ENCODE assay signal across 25 cellular contexts in the genomic region with DNA sequence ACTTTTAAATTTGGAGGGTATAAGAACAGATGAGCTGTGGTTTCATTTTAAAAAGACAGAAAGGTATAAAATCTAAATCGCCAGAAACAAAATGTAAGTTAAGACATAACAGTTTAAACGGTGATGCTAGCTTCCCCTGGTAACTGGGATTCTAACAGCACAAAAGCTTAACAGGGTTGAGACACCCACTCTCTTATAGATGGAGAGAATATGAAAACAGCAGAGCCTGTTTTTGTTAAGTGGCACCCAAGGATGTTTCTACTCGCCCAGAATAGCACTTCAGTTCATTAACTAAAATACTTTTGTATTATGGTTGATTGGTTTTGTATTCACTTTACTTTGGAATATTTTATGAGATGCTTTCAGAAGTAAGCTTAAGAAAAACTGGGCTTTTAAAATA.
DNase-seq lines count a peak whose midpoint lies in the region; ATAC-seq and TF ChIP-seq lines count a peak whose summit lies in the region.
"Had no signal": no experiment of that assay in that cellular context is flagged by ENCODE, and none has a peak within 500 bp of the region (broad histone marks: within the 10 kb centered on the region; RNA-seq: fewer than 3 reads in every experiment).

No MANE protein-coding gene starts in this region.

- H3K4me3 Mint-ChIP-seq in nephron: no peak overlapping the region
- H3K4me3 Mint-ChIP-seq: activated CD4-positive, alpha-beta memory T cell treated with anti-CD3 and anti-CD28 coated beads, Interleukin-2, amount 10 ng/mL, durations not matched to agents 7 days and 5 days; activated naive CD4-positive, alpha-beta T cell treated with anti-CD3 and anti-CD28 coated beads for 36 hours; immature natural killer cell had no signal

- H3K27me3 Mint-ChIP-seq in nephron (ENCODE audit: low read depth): peaks cover 4% of the 10 kb centered on the region
- H3K27me3 Mint-ChIP-seq: activated CD4-positive, alpha-beta memory T cell treated with anti-CD3 and anti-CD28 coated beads, Interleukin-2, amount 10 ng/mL, durations not matched to agents 7 days and 5 days had no signal

- H3K4me2 ChIP-seq in PC-9: no peak overlapping the region

- H3K27ac ChIP-seq in heart right ventricle: peak overlapping the region in 7 of 10 donors; percentile 33 to 67 (median 51)
- H3K27ac ChIP-seq in right atrium auricular region: peak overlapping the region in 1 of 2 donors; percentile 49
- no peak overlapping the region for H3K27ac ChIP-seq in PC-9
- H3K27ac ChIP-seq in uterus: peak overlapping the region; percentile 34
- H3K27ac ChIP-seq: brain microvascular endothelial cell, pancreas had no signal

- CTCF ChIA-PET in PC-9 (lab: Charles Lee): interaction anchor here (0.7 kb wide), 1 partner anchor 685 kb away, joined by 3 read pairs; no protein-coding TSS in a partner anchor

- no peaks in the 10 kb centered on the region for H4K20me1 ChIP-seq in PC-9 (ENCODE audit: insufficient read depth)

- no peak for DNase-seq in heart right ventricle
- DNase-seq in right atrium auricular region (ENCODE audit: low spot score): no peak
- DNase-seq in PC-9: no peak
- DNase-seq in uterus: no peak
- no peak for DNase-seq in NCI-H774 (lab: John Stamatoyannopoulos, UW)
- DNase-seq in anterior cingulate cortex (lab: John Stamatoyannopoulos, UW): no peak
- no peak for DNase-seq in HUDEP-2 (lab: John Stamatoyannopoulos, UW; ENCODE audit: unreplicated experiment in 76 of 76)
- DNase-seq: activated CD4-positive, alpha-beta memory T cell treated with anti-CD3 and anti-CD28 coated beads, Interleukin-2, amount 10 ng/mL, durations not matched to agents 7 days and 5 days; activated naive CD4-positive, alpha-beta T cell treated with anti-CD3 and anti-CD28 coated beads for 36 hours; brain microvascular endothelial cell; Calu3; CD4-positive, CD25-positive, alpha-beta regulatory T cell; cerebellar nuclear complex; gastrocnemius medialis; GOT3; immature natural killer cell; left colon; mammary epithelial cell; NCI-H1930; NCI-H524; pancreas; retina; stimulated activated CD4-positive, alpha-beta T cell treated with anti-CD3 and anti-CD28 coated beads, Interleukin-4, amount 100 ng/mL, for 1 hour had no signal

- BruUV-seq in PC-9 (replicated peaks; lab: Mats Ljungman, UMichigan): no TSS peak

- no peaks in the 10 kb centered on the region for H3K36me3 ChIP-seq in heart right ventricle
- H3K36me3 ChIP-seq in right atrium auricular region: no peaks in the 10 kb centered on the region
- H3K36me3 ChIP-seq in PC-9 (ENCODE audit: low read depth): no peaks in the 10 kb centered on the region
- H3K36me3 ChIP-seq in uterus: no peaks in the 10 kb centered on the region
- H3K36me3 ChIP-seq: brain microvascular endothelial cell, gastrocnemius medialis, pancreas had no signal

- H3K9me2 ChIP-seq in PC-9 (ENCODE audit: insufficient read depth): no peaks in the 10 kb centered on the region

- no peaks in the 10 kb centered on the region for H3K36me3 Mint-ChIP-seq in nephron (ENCODE audit: low read depth)
- H3K36me3 Mint-ChIP-seq: CD4-positive, CD25-positive, alpha-beta regulatory T cell; immature natural killer cell had no signal

- intact Hi-C loops in heart right ventricle (cut with DNase I): no loop called here
- intact Hi-C loops in PC-9 (cut with micrococcal nuclease; ENCODE audit: unreplicated experiment): no loop called here
- intact Hi-C loops in uterus (cut with DNase I; ENCODE audit: low total_unique reads): no loop called here

- TF ChIP-seq POLR2A in uterus (IDR thresholded peaks at IDR 0.05): no peak

- H3K4me1 Mint-ChIP-seq in nephron: peaks cover 23% of the 10 kb centered on the region
- H3K4me1 Mint-ChIP-seq: activated CD4-positive, alpha-beta memory T cell treated with anti-CD3 and anti-CD28 coated beads, Interleukin-2, amount 10 ng/mL, durations not matched to agents 7 days and 5 days; CD4-positive, CD25-positive, alpha-beta regulatory T cell; immature natural killer cell had no signal

- peak in 1 of 8 donors; percentile 28 for ATAC-seq in heart right ventricle
- ATAC-seq: gastrocnemius medialis, K562, left colon, pancreas had no signal

- no peaks in the 10 kb centered on the region for H3K9me3 Mint-ChIP-seq in nephron
- H3K9me3 Mint-ChIP-seq: activated CD4-positive, alpha-beta memory T cell treated with anti-CD3 and anti-CD28 coated beads, Interleukin-2, amount 10 ng/mL, durations not matched to agents 7 days and 5 days; activated naive CD4-positive, alpha-beta T cell treated with anti-CD3 and anti-CD28 coated beads for 36 hours; CD4-positive, CD25-positive, alpha-beta regulatory T cell had no signal

- peaks cover 0 to 15% (median 0%) of the 10 kb centered on the region in 9 donors for H3K4me1 ChIP-seq in heart right ventricle
- no peaks in the 10 kb centered on the region for H3K4me1 ChIP-seq in right atrium auricular region
- H3K4me1 ChIP-seq in PC-9 (replicated peaks; ENCODE audit: insufficient read depth): no peaks in the 10 kb centered on the region
- H3K4me1 ChIP-seq in uterus: no peaks in the 10 kb centered on the region
- H3K4me1 ChIP-seq: pancreas had no signal

- H3K27me3 ChIP-seq in heart right ventricle (no peaks in the 10 kb centered on the region), right atrium auricular region (no peaks in the 10 kb centered on the region), PC-9 (ENCODE audit: insufficient read depth, low read depth) (no peaks in the 10 kb centered on the region), uterus (no peaks in the 10 kb centered on the region)
- H3K27me3 ChIP-seq: brain microvascular endothelial cell, gastrocnemius medialis, pancreas had no signal

- no peaks in the 10 kb centered on the region for H3F3A ChIP-seq in PC-9 (ENCODE audit: insufficient read depth, low read depth)

- H3K79me2 ChIP-seq in PC-9 (ENCODE audit: low read depth): no peaks in the 10 kb centered on the region

- H3K27ac Mint-ChIP-seq in nephron: peak overlapping the region in 2 of 3 experiments; percentile 74 to 90
- H3K27ac Mint-ChIP-seq: activated CD4-positive, alpha-beta memory T cell treated with anti-CD3 and anti-CD28 coated beads, Interleukin-2, amount 10 ng/mL, durations not matched to agents 7 days and 5 days; activated naive CD4-positive, alpha-beta T cell treated with anti-CD3 and anti-CD28 coated beads for 36 hours; CD4-positive, CD25-positive, alpha-beta regulatory T cell; immature natural killer cell had no signal

- H3K4me3 ChIP-seq in heart right ventricle (peak overlapping the region in 2 of 10 donors; percentile 2 to 23), right atrium auricular region (no peak overlapping the region), PC-9 (no peak overlapping the region), uterus (no peak overlapping the region)
- H3K4me3 ChIP-seq: gastrocnemius medialis, K562, pancreas had no signal

- no peak for TF ChIP-seq CTCF in heart right ventricle (IDR thresholded peaks at IDR 0.05)
- no peak for TF ChIP-seq CTCF in right atrium auricular region (IDR thresholded peaks at IDR 0.05)
- TF ChIP-seq CTCF in PC-9 (conservative IDR thresholded peaks at IDR 0.05): no peak
- no peak for TF ChIP-seq CTCF in nephron (IDR thresholded peaks at IDR 0.05; ENCODE audit: unreplicated experiment in 3 of 3)
- no peak for TF ChIP-seq CTCF in uterus (IDR thresholded peaks at IDR 0.05)

- WGBS in heart right ventricle, 2 donors: 39 to 48% methylated on average over 3 of the region's 3 CpGs

- H2AFZ ChIP-seq in PC-9: 0 out of 2 replicates have a peak overlapping the region, but pooled peaks have one; percentile 16

- H3K9me3 ChIP-seq in heart right ventricle (no peaks in the 10 kb centered on the region), right atrium auricular region (no peaks in the 10 kb centered on the region), PC-9 (ENCODE audit: insufficient read depth, low read depth) (no peaks in the 10 kb centered on the region), uterus (no peaks in the 10 kb centered on the region)
- H3K9me3 ChIP-seq: gastrocnemius medialis, pancreas had no signal

- POLR2A ChIA-PET in PC-9 (lab: Charles Lee; ENCODE audit: unreplicated experiment): no interaction called here
